In genomic region chr6:358432-358831, GRCh38 we compare ENCODE assay signal across 25 cellular contexts. TPM values are rescaled to one million over a fixed set of nuclear protein-coding genes. Genes with fewer than 3 reads are reported as not detected.
DNase-seq lines count a peak whose midpoint lies in the region; ATAC-seq, FAIRE-seq and TF ChIP-seq lines count a peak whose summit lies in the region.
"Had no signal": no experiment of that assay in that cellular context is flagged by ENCODE, and none has a peak within 500 bp of the region (broad histone marks: within the 10 kb centered on the region; RNA-seq: fewer than 3 reads in every experiment).

No MANE protein-coding gene starts in this region.

- H3K36me3 Mint-ChIP-seq in chondrocyte (ENCODE audit: low read depth) (no peaks in the 10 kb centered on the region), naive B cell (no peaks in the 10 kb centered on the region)
- H3K36me3 Mint-ChIP-seq: activated CD8-positive, alpha-beta memory T cell treated with anti-CD3 and anti-CD28 coated beads, Interleukin-2, amount 10 ng/mL, durations not matched to agents 7 days and 5 days had no signal

- no peak for TF ChIP-seq EP300 in gastroesophageal sphincter (IDR thresholded peaks at IDR 0.05)

- H3K27ac ChIP-seq in upper lobe of right lung (no peak overlapping the region), gastroesophageal sphincter (no peak overlapping the region)
- H3K27ac ChIP-seq: prostate gland, SJSA1, tibial artery had no signal

- H3K9me3 Mint-ChIP-seq in chondrocyte (ENCODE audit: low read depth) (peaks cover 28% of the 10 kb centered on the region), naive B cell (peaks cover 0 to 4% (median 0%) of the 10 kb centered on the region in 7 donors)

- TF ChIP-seq CTCF in chondrocyte (IDR thresholded peaks at IDR 0.05) (no peak), upper lobe of right lung (IDR thresholded peaks at IDR 0.05) (no peak), gastroesophageal sphincter (IDR thresholded peaks at IDR 0.05) (no peak), D721Med (IDR thresholded peaks at IDR 0.05; ENCODE audit: insufficient read depth, missing control alignments) (no peak)

- H3K27me3 ChIP-seq in upper lobe of right lung (no peaks in the 10 kb centered on the region), gastroesophageal sphincter (peaks cover 22% of the 10 kb centered on the region)
- H3K27me3 ChIP-seq: tibial artery had no signal

- H3K4me3 Mint-ChIP-seq in chondrocyte (ENCODE audit: unreplicated experiment) (no peak overlapping the region), naive B cell (peak overlapping the region in 7 of 8 donors; percentile 60 to 85 (median 78))
- H3K4me3 Mint-ChIP-seq: activated CD8-positive, alpha-beta memory T cell treated with anti-CD3 and anti-CD28 coated beads, Interleukin-2, amount 10 ng/mL, durations not matched to agents 7 days and 5 days; GM23338; neural crest cell had no signal

- H3K4me1 Mint-ChIP-seq in chondrocyte (ENCODE audit: low read depth) (no peaks in the 10 kb centered on the region), naive B cell (peaks cover 47 to 93% (median 69%) of the 10 kb centered on the region in 3 donors)

- no peak for ATAC-seq in Right ventricle myocardium inferior
- no peak for ATAC-seq in left cardiac atrium
- ATAC-seq in naive B cell (ENCODE audit: low read depth in 2 of 2), result peak; percentile 61 to 74
- ATAC-seq in upper lobe of right lung, result peak; percentile 2
- ATAC-seq in gastroesophageal sphincter, result no peak
- no peak for ATAC-seq in HG02852 (IDR thresholded peaks at IDR 0.05; ENCODE audit: unreplicated experiment)
- ATAC-seq: activated CD8-positive, alpha-beta memory T cell treated with anti-CD3 and anti-CD28 coated beads, Interleukin-2, amount 10 ng/mL, durations not matched to agents 7 days and 5 days; GM23338; left lobe of liver; Panc1 had no signal

- H3K27ac Mint-ChIP-seq in chondrocyte (ENCODE audit: unreplicated experiment), result no peak overlapping the region
- peak overlapping the region; percentile 70 to 98 (median 93) for H3K27ac Mint-ChIP-seq in naive B cell
- H3K27ac Mint-ChIP-seq: activated CD8-positive, alpha-beta memory T cell treated with anti-CD3 and anti-CD28 coated beads, Interleukin-2, amount 10 ng/mL, durations not matched to agents 7 days and 5 days; GM23338 had no signal

- WGBS in gastroesophageal sphincter (ENCODE audit: low coverage in 1 of 2), 2 donors, result 76 to 92% methylated on average over 2 to 4 of the region's 4 CpGs

- H3K4me1 ChIP-seq in upper lobe of right lung (no peaks in the 10 kb centered on the region), gastroesophageal sphincter (no peaks in the 10 kb centered on the region)
- H3K4me1 ChIP-seq: SJSA1, tibial artery had no signal

- H3K9me3 ChIP-seq in upper lobe of right lung (no peaks in the 10 kb centered on the region), gastroesophageal sphincter (peaks cover 0 to 11% (median 0%) of the 10 kb centered on the region in 3 donors)
- H3K9me3 ChIP-seq: prostate gland, SJSA1 had no signal

- no peaks in the 10 kb centered on the region for H3K27me3 Mint-ChIP-seq in chondrocyte (ENCODE audit: low read depth)
- no peaks in the 10 kb centered on the region for H3K27me3 Mint-ChIP-seq in naive B cell
- H3K27me3 Mint-ChIP-seq: activated CD8-positive, alpha-beta memory T cell treated with anti-CD3 and anti-CD28 coated beads, Interleukin-2, amount 10 ng/mL, durations not matched to agents 7 days and 5 days had no signal

- peak; percentile 71 for DNase-seq in Right ventricle myocardium inferior (ENCODE audit: missing footprints)
- DNase-seq in left cardiac atrium, result no peak
- peak; percentile 97 for DNase-seq in chondrocyte (ENCODE audit: low spot score)
- DNase-seq in naive B cell, result peak; percentile 56
- peak; percentile 68 for DNase-seq in upper lobe of right lung
- DNase-seq in D721Med (ENCODE audit: insufficient read length, low spot score), result no peak
- DNase-seq: activated CD4-positive, alpha-beta T cell treated with anti-CD3 and anti-CD28 coated beads for 4 hours; activated CD8-positive, alpha-beta memory T cell treated with anti-CD3 and anti-CD28 coated beads, Interleukin-2, amount 10 ng/mL, durations not matched to agents 7 days and 5 days; AML-193; midbrain; NCI-H1105; NCI-H2081; NCI-H345; stimulated activated naive CD4-positive, alpha-beta T cell treated with Interleukin-2 at 50 U/mL for 16 hours; T-helper 1 cell had no signal

- H3K4me3 ChIP-seq in upper lobe of right lung (no peak overlapping the region), gastroesophageal sphincter (no peak overlapping the region)
- H3K4me3 ChIP-seq: GM23338, prostate gland, SJSA1, tibial artery had no signal

- TF ChIP-seq POLR2A in gastroesophageal sphincter (IDR thresholded peaks at IDR 0.05), result no peak

- FAIRE-seq in D721Med (lab: Jason Lieb, UNC), result no peak

- intact Hi-C loops in Right ventricle myocardium inferior (cut with DNase I) (no loop called here), left cardiac atrium (cut with DNase I) (no loop called here), upper lobe of right lung (cut with DNase I) (no loop called here)

- H3K36me3 ChIP-seq in upper lobe of right lung (no peaks in the 10 kb centered on the region), gastroesophageal sphincter (peaks cover 0 to under 1% of the 10 kb centered on the region in 2 donors)
- H3K36me3 ChIP-seq: prostate gland, SJSA1, tibial artery had no signal

RNA-seq across cellular contexts. Expression of gene IRF4, which starts 33.1 kb away (rescaled TPM):
- total RNA-seq in Right ventricle myocardium inferior, result 0.68 TPM
- total RNA-seq in left cardiac atrium, result 1 to 10 TPM in 1 of 2 donors, under 1 TPM in 1; 0.65 to 1.6 TPM
- total RNA-seq in chondrocyte, result 0.05 TPM in 1 of 3 replicates, not detected in the others
- polyA plus RNA-seq in naive B cell (ENCODE audit: low read depth in 6 of 6), result 10 to 100 TPM; 20.8 to 45.7 (median 34.9) TPM
- total RNA-seq in upper lobe of right lung, result 3.7 TPM
- 1 to 10 TPM in 3 of 4 donors, under 1 TPM in 1; 0.89 to 7.4 (median 3.2) TPM for total RNA-seq in gastroesophageal sphincter
- total RNA-seq: A172 had no signal

Comparison
In these comparisons a context has a peak if more than half of its experiments do, and no peak if none do; other contexts are left out.
1. DNase-seq: peak in Right ventricle myocardium inferior (single experiment), chondrocyte (single experiment), naive B cell (single experiment) and upper lobe of right lung (single experiment); none in left cardiac atrium (single experiment) and D721Med (single experiment).
2. ATAC-seq: peak in naive B cell (2 of 2) and upper lobe of right lung (single experiment); none in Right ventricle myocardium inferior (single experiment), left cardiac atrium (0 of 2), gastroesophageal sphincter (single experiment) and HG02852 (single experiment).